ENCODE assay signal across 1 cellular context in the genomic region with DNA sequence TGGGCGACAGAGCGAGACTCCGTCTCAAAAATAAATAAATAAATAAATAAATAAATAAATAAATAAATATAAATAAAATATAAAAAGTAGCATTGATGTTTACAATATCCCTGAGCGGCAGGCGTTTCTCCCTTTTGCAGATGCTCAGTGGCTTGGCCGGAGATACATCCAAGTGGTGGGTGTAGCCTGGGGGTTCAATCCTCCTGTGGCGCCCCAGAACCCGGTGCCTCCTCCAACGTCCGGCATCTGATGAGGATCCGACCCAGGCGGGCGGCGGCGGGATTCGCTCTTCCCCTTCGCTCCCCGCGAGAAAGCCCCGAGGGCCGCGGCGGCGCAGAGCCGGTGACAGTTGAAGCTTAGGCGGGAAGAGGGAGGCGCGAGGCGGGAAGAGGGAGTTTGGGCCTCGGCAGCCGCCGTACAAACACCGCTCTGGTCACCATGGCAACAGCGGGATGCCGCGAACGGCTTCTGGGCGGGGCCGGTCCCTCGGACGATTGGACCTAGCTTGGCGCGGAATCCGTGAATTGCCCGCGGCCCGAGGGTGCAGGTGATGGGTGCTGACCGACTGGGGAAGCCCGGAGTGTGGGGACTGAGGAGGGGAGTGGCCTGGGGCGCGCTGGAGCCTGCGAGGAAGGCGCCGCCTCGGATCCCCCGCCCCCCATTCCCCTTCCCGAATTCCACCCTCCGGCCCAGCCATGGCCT.
A peak's percentile ranks its signal among the peaks of the same experiment; 100 is the strongest.
TF ChIP-seq lines count a peak whose summit lies in the region.

No MANE protein-coding gene starts in this region.

TF ChIP-seq in K562, 482 proteins besides CTCF, POLR2A, EP300 and RAD21 (continued from another document and continues in another):
- TF ChIP-seq HBP1 (CRISPR knock-in tag; IDR thresholded peaks at IDR 0.05) (no peak), GTF2A2 (tag; IDR thresholded peaks at IDR 0.05) (no peak), MCM7 (IDR thresholded peaks at IDR 0.05) (no peak), TGIF2 (CRISPR knock-in tag; IDR thresholded peaks at IDR 0.05) (no peak), DEAF1 (CRISPR knock-in tag; IDR thresholded peaks at IDR 0.05) (no peak), MBD1 (CRISPR knock-in tag; IDR thresholded peaks at IDR 0.05) (no peak), NR1H2 (CRISPR knock-in tag; IDR thresholded peaks at IDR 0.05) (0 out of 2 replicates have a peak, but pooled peaks have one; percentile 53), RBM25 (IDR thresholded peaks at IDR 0.05; ENCODE audit: low read depth, low read length, severe bottlenecking) (no peak), LARP7 (IDR thresholded peaks at IDR 0.05) (no peak), CGGBP1 (CRISPR knock-in tag; IDR thresholded peaks at IDR 0.05) (peak; percentile 21; the same call in 1 of the 2 replicates), NR2F6 (CRISPR knock-in tag; IDR thresholded peaks at IDR 0.05) (no peak), RFX1 (IDR thresholded peaks at IDR 0.05) (peak; percentile 100), NFRKB (IDR thresholded peaks at IDR 0.05; ENCODE audit: low read depth) (no peak; the same call in 1 of the 2 replicates), CBX5 (IDR thresholded peaks at IDR 0.05; ENCODE audit: borderline replicate concordance, low read depth) (no peak), ZNF766 (CRISPR knock-in tag; conservative IDR thresholded peaks at IDR 0.05) (0 out of 2 replicates have a peak, but pooled peaks have one; percentile 43), ZNF445 (CRISPR knock-in tag; IDR thresholded peaks at IDR 0.05; ENCODE audit: low read depth) (no peak), IFI16 (CRISPR knock-in tag; IDR thresholded peaks at IDR 0.05) (no peak), CBX2 (IDR thresholded peaks at IDR 0.05; ENCODE audit: insufficient read depth, low read length, poor library complexity, severe bottlenecking) (no peak), SNRNP70 (optimal IDR thresholded peaks at IDR 0.05; ENCODE audit: low read depth, low read length) (no peak), ZNF318 (IDR thresholded peaks at IDR 0.05; ENCODE audit: borderline replicate concordance in 1 of 2, low read depth in 1 of 2) (no peak), BRCA1 (IDR thresholded peaks at IDR 0.05) (no peak), BRCA1 (CRISPR knock-in tag; IDR thresholded peaks at IDR 0.05) (no peak), TBL1XR1 (IDR thresholded peaks at IDR 0.05; ENCODE audit: low read length in 2 of 2) (no peak), JUNB (CRISPR knock-in tag; conservative IDR thresholded peaks at IDR 0.05) (no peak)
- TF ChIP-seq, protein P1, sequence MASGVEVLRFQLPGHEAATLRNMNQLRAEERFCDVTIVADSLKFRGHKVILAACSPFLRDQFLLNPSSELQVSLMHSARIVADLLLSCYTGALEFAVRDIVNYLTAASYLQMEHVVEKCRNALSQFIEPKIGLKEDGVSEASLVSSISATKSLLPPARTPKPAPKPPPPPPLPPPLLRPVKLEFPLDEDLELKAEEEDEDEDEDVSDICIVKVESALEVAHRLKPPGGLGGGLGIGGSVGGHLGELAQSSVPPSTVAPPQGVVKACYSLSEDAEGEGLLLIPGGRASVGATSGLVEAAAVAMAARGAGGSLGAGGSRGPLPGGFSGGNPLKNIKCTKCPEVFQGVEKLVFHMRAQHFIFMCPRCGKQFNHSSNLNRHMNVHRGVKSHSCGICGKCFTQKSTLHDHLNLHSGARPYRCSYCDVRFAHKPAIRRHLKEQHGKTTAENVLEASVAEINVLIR (CRISPR knock-in tag; IDR thresholded peaks at IDR 0.05): no peak
- TF ChIP-seq, protein P2, sequence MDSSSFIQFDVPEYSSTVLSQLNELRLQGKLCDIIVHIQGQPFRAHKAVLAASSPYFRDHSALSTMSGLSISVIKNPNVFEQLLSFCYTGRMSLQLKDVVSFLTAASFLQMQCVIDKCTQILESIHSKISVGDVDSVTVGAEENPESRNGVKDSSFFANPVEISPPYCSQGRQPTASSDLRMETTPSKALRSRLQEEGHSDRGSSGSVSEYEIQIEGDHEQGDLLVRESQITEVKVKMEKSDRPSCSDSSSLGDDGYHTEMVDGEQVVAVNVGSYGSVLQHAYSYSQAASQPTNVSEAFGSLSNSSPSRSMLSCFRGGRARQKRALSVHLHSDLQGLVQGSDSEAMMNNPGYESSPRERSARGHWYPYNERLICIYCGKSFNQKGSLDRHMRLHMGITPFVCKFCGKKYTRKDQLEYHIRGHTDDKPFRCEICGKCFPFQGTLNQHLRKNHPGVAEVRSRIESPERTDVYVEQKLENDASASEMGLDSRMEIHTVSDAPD (CRISPR knock-in tag; IDR thresholded peaks at IDR 0.05): no peak
- TF ChIP-seq, protein P3, sequence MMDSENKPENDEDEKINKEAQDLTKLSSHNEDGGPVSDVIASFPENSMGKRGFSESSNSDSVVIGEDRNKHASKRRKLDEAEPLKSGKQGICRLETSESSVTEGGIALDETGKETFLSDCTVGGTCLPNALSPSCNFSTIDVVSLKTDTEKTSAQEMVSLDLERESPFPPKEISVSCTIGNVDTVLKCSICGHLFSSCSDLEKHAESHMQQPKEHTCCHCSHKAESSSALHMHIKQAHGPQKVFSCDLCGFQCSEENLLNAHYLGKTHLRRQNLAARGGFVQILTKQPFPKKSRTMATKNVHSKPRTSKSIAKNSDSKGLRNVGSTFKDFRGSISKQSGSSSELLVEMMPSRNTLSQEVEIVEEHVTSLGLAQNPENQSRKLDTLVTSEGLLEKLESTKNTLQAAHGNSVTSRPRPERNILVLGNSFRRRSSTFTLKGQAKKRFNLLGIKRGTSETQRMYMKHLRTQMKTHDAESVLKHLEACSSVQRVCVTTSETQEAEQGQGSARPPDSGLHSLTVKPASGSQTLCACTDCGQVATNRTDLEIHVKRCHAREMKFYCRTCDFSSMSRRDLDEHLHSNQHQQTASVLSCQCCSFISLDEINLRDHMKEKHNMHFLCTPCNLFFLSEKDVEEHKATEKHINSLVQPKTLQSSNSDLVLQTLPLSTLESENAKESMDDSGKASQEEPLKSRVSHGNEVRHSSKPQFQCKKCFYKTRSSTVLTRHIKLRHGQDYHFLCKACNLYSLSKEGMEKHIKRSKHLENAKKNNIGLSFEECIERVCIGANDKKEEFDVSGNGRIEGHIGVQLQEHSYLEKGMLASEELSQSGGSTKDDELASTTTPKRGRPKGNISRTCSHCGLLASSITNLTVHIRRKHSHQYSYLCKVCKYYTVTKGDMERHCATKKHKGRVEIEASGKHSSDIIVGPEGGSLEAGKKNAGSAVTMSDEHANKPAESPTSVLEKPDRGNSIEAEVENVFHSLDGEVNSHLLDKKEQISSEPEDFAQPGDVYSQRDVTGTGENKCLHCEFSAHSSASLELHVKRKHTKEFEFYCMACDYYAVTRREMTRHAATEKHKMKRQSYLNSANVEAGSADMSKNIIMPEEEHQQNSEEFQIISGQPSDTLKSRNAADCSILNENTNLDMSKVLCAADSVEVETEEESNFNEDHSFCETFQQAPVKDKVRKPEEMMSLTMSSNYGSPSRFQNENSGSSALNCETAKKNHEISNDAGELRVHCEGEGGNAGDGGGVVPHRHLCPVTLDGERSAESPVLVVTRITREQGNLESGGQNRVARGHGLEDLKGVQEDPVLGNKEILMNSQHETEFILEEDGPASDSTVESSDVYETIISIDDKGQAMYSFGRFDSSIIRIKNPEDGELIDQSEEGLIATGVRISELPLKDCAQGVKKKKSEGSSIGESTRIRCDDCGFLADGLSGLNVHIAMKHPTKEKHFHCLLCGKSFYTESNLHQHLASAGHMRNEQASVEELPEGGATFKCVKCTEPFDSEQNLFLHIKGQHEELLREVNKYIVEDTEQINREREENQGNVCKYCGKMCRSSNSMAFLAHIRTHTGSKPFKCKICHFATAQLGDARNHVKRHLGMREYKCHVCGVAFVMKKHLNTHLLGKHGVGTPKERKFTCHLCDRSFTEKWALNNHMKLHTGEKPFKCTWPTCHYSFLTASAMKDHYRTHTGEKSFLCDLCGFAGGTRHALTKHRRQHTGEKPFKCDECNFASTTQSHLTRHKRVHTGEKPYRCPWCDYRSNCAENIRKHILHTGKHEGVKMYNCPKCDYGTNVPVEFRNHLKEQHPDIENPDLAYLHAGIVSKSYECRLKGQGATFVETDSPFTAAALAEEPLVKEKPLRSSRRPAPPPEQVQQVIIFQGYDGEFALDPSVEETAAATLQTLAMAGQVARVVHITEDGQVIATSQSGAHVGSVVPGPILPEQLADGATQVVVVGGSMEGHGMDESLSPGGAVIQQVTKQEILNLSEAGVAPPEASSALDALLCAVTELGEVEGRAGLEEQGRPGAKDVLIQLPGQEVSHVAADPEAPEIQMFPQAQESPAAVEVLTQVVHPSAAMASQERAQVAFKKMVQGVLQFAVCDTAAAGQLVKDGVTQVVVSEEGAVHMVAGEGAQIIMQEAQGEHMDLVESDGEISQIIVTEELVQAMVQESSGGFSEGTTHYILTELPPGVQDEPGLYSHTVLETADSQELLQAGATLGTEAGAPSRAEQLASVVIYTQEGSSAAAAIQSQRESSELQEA (IDR thresholded peaks at IDR 0.05; ENCODE audit: low read depth): peak; percentile 98
